11 cellular contexts compared by ENCODE assay signal in genomic region chr6:12538881-12539357, GRCh38.
DNase-seq lines count a peak whose midpoint lies in the region; ATAC-seq and TF ChIP-seq lines count a peak whose summit lies in the region.
"Had no signal": no experiment of that assay in that cellular context is flagged by ENCODE, and none has a peak within 500 bp of the region (broad histone marks: within the 10 kb centered on the region; RNA-seq: fewer than 3 reads in every experiment).

No MANE protein-coding gene starts in this region.

- H3K4me1 Mint-ChIP-seq in immature natural killer cell (no peaks in the 10 kb centered on the region), progenitor cell of endocrine pancreas (ENCODE audit: low read depth) (peaks cover 17% of the 10 kb centered on the region)
- H3K4me1 Mint-ChIP-seq: central memory CD8-positive, alpha-beta T cell had no signal

- no peak overlapping the region for H3K4me3 ChIP-seq in body of pancreas

- H3K9me3 Mint-ChIP-seq in immature natural killer cell = peaks cover 0 to 2% (median under 1%) of the 10 kb centered on the region in 6 donors
- H3K9me3 Mint-ChIP-seq in progenitor cell of endocrine pancreas (ENCODE audit: low read depth) = peaks cover 6% of the 10 kb centered on the region

- no peaks in the 10 kb centered on the region for H3K36me3 ChIP-seq in body of pancreas (replicated peaks in 1 of 2; ENCODE audit: insufficient read depth in 1 of 2, low read depth in 2 of 2)

- H3K27ac Mint-ChIP-seq in immature natural killer cell (no peak overlapping the region), progenitor cell of endocrine pancreas (peak overlapping the region; percentile 13)

- no peak for TF ChIP-seq CTCF in body of pancreas (IDR thresholded peaks at IDR 0.05)
- TF ChIP-seq CTCF in progenitor cell of endocrine pancreas (IDR thresholded peaks at IDR 0.05; ENCODE audit: unreplicated experiment) = no peak

- H3K4me3 Mint-ChIP-seq in immature natural killer cell (no peak overlapping the region), progenitor cell of endocrine pancreas (ENCODE audit: low read depth) (no peak overlapping the region)
- H3K4me3 Mint-ChIP-seq: central memory CD8-positive, alpha-beta T cell had no signal

- H3K4me1 ChIP-seq in body of pancreas = peaks cover 17% of the 10 kb centered on the region

- H3K36me3 Mint-ChIP-seq in immature natural killer cell = no peaks in the 10 kb centered on the region
- peaks cover 3% of the 10 kb centered on the region for H3K36me3 Mint-ChIP-seq in progenitor cell of endocrine pancreas (ENCODE audit: insufficient read depth)

- H3K27ac ChIP-seq in body of pancreas = peak overlapping the region in 2 of 4 donors; percentile 41 to 67

- no peaks in the 10 kb centered on the region for H3K27me3 ChIP-seq in body of pancreas

- TF ChIP-seq POLR2A in body of pancreas (IDR thresholded peaks at IDR 0.05) = no peak

- H3K27me3 Mint-ChIP-seq in immature natural killer cell (ENCODE audit: low read depth in 3 of 3) = peaks cover 0 to 2% (median 0%) of the 10 kb centered on the region in 3 donors
- no peaks in the 10 kb centered on the region for H3K27me3 Mint-ChIP-seq in progenitor cell of endocrine pancreas

- H3K9me3 ChIP-seq in body of pancreas = no peaks in the 10 kb centered on the region

- intact Hi-C loops in body of pancreas (cut with DNase I) = no loop called here
- intact Hi-C loops in posterior cingulate gyrus (cut with DNase I) = no loop called here

- DNase-seq in ELF-1 (ENCODE audit: low read depth, low spot score) (peak; percentile 20), body of pancreas (peak; percentile 65 to 79 (median 74)), immature natural killer cell (peak in 2 of 3 donors; percentile 1 to 2), progenitor cell of endocrine pancreas (ENCODE audit: low spot score, unreplicated experiment) (no peak), posterior cingulate gyrus (no peak), epidermal melanocyte (ENCODE audit: insufficient read length, low spot score) (no peak), ureter (ENCODE audit: low spot score) (no peak)
- no peak for DNase-seq in activated CD8-positive, alpha-beta memory T cell treated with anti-CD3 and anti-CD28 coated beads, Interleukin-2, amount 50 U/mL, for 4 hours
- DNase-seq: T-helper 1 cell had no signal

- WGBS in body of pancreas, 2 donors = 15 to 25% methylated on average over 7 to 9 of the region's 9 CpGs

- peak; percentile 91 for ATAC-seq in body of pancreas
- ATAC-seq: esophagus mucosa had no signal

Comparison
In these comparisons a context has a peak if more than half of its experiments do, and no peak if none do; other contexts are left out.
1. DNase-seq: peak in ELF-1 (single experiment), body of pancreas (4 of 4) and immature natural killer cell (2 of 3); none in progenitor cell of endocrine pancreas (single experiment), posterior cingulate gyrus (0 of 10), epidermal melanocyte (single experiment), ureter (single experiment) and activated CD8-positive, alpha-beta memory T cell treated with anti-CD3 and anti-CD28 coated beads, Interleukin-2, amount 50 U/mL, for 4 hours (single experiment).